Comparison of ENCODE assay signal across 12 cellular contexts in the genomic region with DNA sequence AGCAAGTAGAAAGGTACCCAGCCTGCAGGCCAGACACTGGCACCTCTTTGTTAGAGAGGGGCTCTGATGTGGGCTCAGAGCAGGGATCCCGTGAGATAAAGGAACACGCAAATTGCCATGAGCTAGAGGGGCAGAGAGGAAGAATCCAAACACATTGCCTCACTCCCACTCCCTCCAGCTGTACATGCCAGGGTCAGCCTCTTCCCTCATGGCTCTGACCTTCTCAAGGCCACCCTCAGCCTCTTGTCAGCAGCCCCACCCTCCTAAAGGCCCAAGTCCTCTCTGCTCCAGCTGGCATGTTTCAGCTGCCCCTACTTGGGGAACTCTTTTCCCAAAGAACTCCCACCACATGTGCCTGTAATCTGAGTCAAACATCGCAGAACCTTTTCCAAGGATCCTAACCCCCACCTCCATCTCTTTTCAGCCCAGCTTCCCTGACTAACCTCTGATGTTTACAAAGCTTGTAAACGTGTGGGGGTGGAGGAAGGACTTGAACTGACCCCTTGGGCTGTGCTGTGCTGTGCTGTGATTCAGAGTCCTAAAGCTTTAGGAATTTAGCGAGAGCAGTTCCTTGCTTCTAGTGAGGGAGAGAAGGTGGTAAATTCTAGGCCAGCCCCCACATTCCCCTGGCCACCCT. TPM values are rescaled to one million over a fixed set of nuclear protein-coding genes. Genes with fewer than 3 reads are reported as not detected.
DNase-seq lines count a peak whose midpoint lies in the region; ATAC-seq and TF ChIP-seq lines count a peak whose summit lies in the region.
"Had no signal": no experiment of that assay in that cellular context is flagged by ENCODE, and none has a peak within 500 bp of the region (broad histone marks: within the 10 kb centered on the region; RNA-seq: fewer than 3 reads in every experiment).

No MANE protein-coding gene starts in this region.

- no peaks in the 10 kb centered on the region for H3K9me3 Mint-ChIP-seq in MCF 10A (ENCODE audit: unreplicated experiment)

- H3K27me3 Mint-ChIP-seq in MCF 10A (ENCODE audit: insufficient read depth, unreplicated experiment) = no peaks in the 10 kb centered on the region

- H3K36me3 Mint-ChIP-seq in MCF 10A (ENCODE audit: insufficient read depth, unreplicated experiment) = no peaks in the 10 kb centered on the region

- H3K27me3 ChIP-seq in stomach smooth muscle (ENCODE audit: control insufficient read depth in 1 of 2, insufficient read depth in 2 of 2, low read length in 2 of 2) = no peaks in the 10 kb centered on the region

- POLR2A ChIA-PET in MCF 10A (lab: Yijun Ruan, JAX) = interaction anchor here (1.1 to 1.5 kb wide), 3 partner anchors 39 to 129 kb away, joined by 3 to 7 read pairs (median 3); a partner anchor contains a TSS

- H3K27ac ChIP-seq in stomach smooth muscle (ENCODE audit: low read length) = peak overlapping the region; percentile 37

- H3K4me1 Mint-ChIP-seq in MCF 10A (ENCODE audit: insufficient read depth, unreplicated experiment) = peaks cover 5% of the 10 kb centered on the region

- no peak overlapping the region for H3K4me3 Mint-ChIP-seq in MCF 10A (ENCODE audit: unreplicated experiment)

- TF ChIP-seq CTCF in HFF-Myc (IDR thresholded peaks at IDR 0.05; ENCODE audit: low read depth, low read length, missing control alignments) (no peak), MCF 10A (IDR thresholded peaks at IDR 0.05; ENCODE audit: unreplicated experiment) (no peak)

- H3K36me3 ChIP-seq in stomach smooth muscle (ENCODE audit: control insufficient read depth in 2 of 2, insufficient read depth in 2 of 2, low read length in 2 of 2) = no peaks in the 10 kb centered on the region

- no peak for ATAC-seq in left lobe of liver
- ATAC-seq in GM21529 (IDR thresholded peaks at IDR 0.05; ENCODE audit: unreplicated experiment) = no peak

- H3K9ac ChIP-seq in stomach smooth muscle (ENCODE audit: low read length in 2 of 2) = no peak overlapping the region

- DNase-seq in HFF-Myc (ENCODE audit: extremely low read depth, low read depth) (peak; percentile 76), MCF 10A (ENCODE audit: unreplicated experiment) (peak; percentile 36), kidney glomerular epithelial cell (lab: John Stamatoyannopoulos, UW) (peak; percentile 90), left lobe of liver (ENCODE audit: low spot score) (no peak), iPS-NIHi7 (ENCODE audit: extremely low spot score) (no peak), NCI-H2171 (lab: John Stamatoyannopoulos, UW) (no peak)
- DNase-seq: activated CD4-positive, alpha-beta T cell treated with anti-CD3 and anti-CD28 coated beads, Interleukin-2, amount 50 U/mL, for 4 hours; DND-41; NCI-H2107; SIG-M5 had no signal

- peaks cover 39% of the 10 kb centered on the region for H3K4me1 ChIP-seq in stomach smooth muscle (ENCODE audit: control insufficient read depth, insufficient read depth, low read length)

- CTCF ChIA-PET in MCF 10A (lab: Yijun Ruan, JAX) = interaction anchor here (0.6 to 1.6 kb wide), 3 partner anchors 16 to 72 kb away, joined by 5 to 6 read pairs (median 5); no protein-coding TSS in a partner anchor

- H3K9me3 ChIP-seq in stomach smooth muscle (ENCODE audit: control insufficient read depth in 2 of 2, low read length in 2 of 2) = no peaks in the 10 kb centered on the region

- H3K4me3 ChIP-seq in HFF-Myc (replicated peaks; ENCODE audit: low read depth, low read length) (no peak overlapping the region), stomach smooth muscle (ENCODE audit: low read length in 2 of 2) (no peak overlapping the region)

- H3K27ac Mint-ChIP-seq in MCF 10A (ENCODE audit: low read depth, unreplicated experiment) = peak overlapping the region; percentile 31

- no TSS peak for BruUV-seq in MCF 10A (replicated peaks; lab: Mats Ljungman, UMichigan)

- intact Hi-C loops in MCF 10A (cut with micrococcal nuclease) = no loop called here

RNA-seq across cellular contexts. Expression of a gene that starts 7.4 kb away (rescaled TPM):
- total RNA-seq in MCF 10A (2022) (6.9 and 7.0 TPM in 2 replicates), left lobe of liver (2.6 TPM)

RNA-seq across cellular contexts. Expression of a gene that starts 22.0 kb away (rescaled TPM):
- total RNA-seq in MCF 10A (2022) (21.9 and 33.2 TPM in 2 replicates), left lobe of liver (21.3 TPM)

RNA-seq across cellular contexts. Expression of a gene that starts 41.0 kb away (rescaled TPM):
- total RNA-seq in MCF 10A (2022) (67.8 and 88.4 TPM in 2 replicates), left lobe of liver (33.3 TPM)

RNA-seq across cellular contexts. Expression of a gene that starts 54.7 kb away (rescaled TPM):
- total RNA-seq in MCF 10A (2022) (1.0 and 1.2 TPM in 2 replicates), left lobe of liver (32.0 TPM)

Comparison
In these comparisons a context has a peak if more than half of its experiments do, and no peak if none do; other contexts are left out.
1. DNase-seq: peak in HFF-Myc (single experiment), MCF 10A (single experiment) and kidney glomerular epithelial cell (single experiment); none in left lobe of liver (single experiment), iPS-NIHi7 (single experiment) and NCI-H2171 (single experiment).